ENCODE assay signal across 25 cellular contexts in the genomic region with DNA sequence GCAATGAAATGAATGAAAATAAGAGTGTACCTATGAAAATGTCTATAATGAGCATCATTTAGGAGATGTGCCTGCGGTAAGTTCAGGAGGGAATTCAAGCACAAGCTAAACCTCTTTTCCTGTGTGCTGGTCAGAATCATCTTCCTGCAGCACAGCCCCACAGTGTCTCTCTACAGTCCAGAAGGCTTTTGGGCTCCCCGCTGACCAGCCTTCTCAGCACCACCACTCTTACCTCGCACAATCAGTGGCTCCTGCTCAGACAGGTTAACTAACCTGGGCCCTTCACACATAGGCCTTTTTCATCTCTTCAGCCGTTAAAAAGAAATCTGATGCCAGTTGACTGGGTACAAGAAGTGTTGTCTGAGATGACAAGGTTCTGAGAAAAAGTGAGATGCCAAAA. TPM values are rescaled to one million over a fixed set of nuclear protein-coding genes. Genes with fewer than 3 reads are reported as not detected.
A peak's percentile ranks its signal among the peaks of the same experiment; 100 is the strongest.
DNase-seq lines count a peak whose midpoint lies in the region; ATAC-seq and TF ChIP-seq lines count a peak whose summit lies in the region.
"Had no signal": no experiment of that assay in that cellular context is flagged by ENCODE, and none has a peak within 500 bp of the region (broad histone marks: within the 10 kb centered on the region; RNA-seq: fewer than 3 reads in every experiment).

No MANE protein-coding gene starts in this region.

- H3K4me1 Mint-ChIP-seq in T-helper 2 cell treated with Interferon-gamma antibody and Interleukin-4, amounts not matched to agents 5 μg/mL and 100 μg/mL, for 36 hours (ENCODE audit: low read depth), result peaks cover 63% of the 10 kb centered on the region
- H3K4me1 Mint-ChIP-seq in CD8-positive, alpha-beta memory T cell, result peaks cover 76 to 95% (median 91%) of the 10 kb centered on the region in 3 donors
- H3K4me1 Mint-ChIP-seq in activated CD8-positive, alpha-beta T cell treated with anti-CD3 and anti-CD28 coated beads, Interleukin-2, amount 10 ng/mL, durations not matched to agents 7 days and 5 days (ENCODE audit: low read depth), result peaks cover 51% of the 10 kb centered on the region
- peaks cover 40 to 95% (median 86%) of the 10 kb centered on the region in 7 donors for H3K4me1 Mint-ChIP-seq in naive thymus-derived CD4-positive, alpha-beta T cell

- intact Hi-C loops in naive thymus-derived CD4-positive, alpha-beta T cell (cut with micrococcal nuclease), result loop anchor here in 1 of 2 donors (5.0 kb wide), 2 partner anchors 33 to 72 kb away; no protein-coding TSS in a partner anchor
- intact Hi-C loops in left lung (cut with DNase I), result no loop called here

- H3K4me3 Mint-ChIP-seq in T-helper 2 cell treated with Interferon-gamma antibody and Interleukin-4, amounts not matched to agents 5 μg/mL and 100 μg/mL, for 36 hours, result no peak overlapping the region
- no peak overlapping the region for H3K4me3 Mint-ChIP-seq in CD8-positive, alpha-beta memory T cell
- no peak overlapping the region for H3K4me3 Mint-ChIP-seq in activated CD8-positive, alpha-beta T cell treated with anti-CD3 and anti-CD28 coated beads, Interleukin-2, amount 10 ng/mL, durations not matched to agents 7 days and 5 days
- H3K4me3 Mint-ChIP-seq in naive thymus-derived CD4-positive, alpha-beta T cell, result no peak overlapping the region

- peaks cover 32% of the 10 kb centered on the region for H3K36me3 ChIP-seq in CD8-positive, alpha-beta memory T cell (ENCODE audit: insufficient read depth, low read length)
- H3K36me3 ChIP-seq in naive thymus-derived CD4-positive, alpha-beta T cell (ENCODE audit: control insufficient read depth in 2 of 3, insufficient read depth in 3 of 3, low read length in 3 of 3), result peaks cover 0 to 31% (median 12%) of the 10 kb centered on the region in 3 experiments
- H3K36me3 ChIP-seq in left lung, result peaks cover 0 to 6% of the 10 kb centered on the region in 2 donors
- H3K36me3 ChIP-seq in HAP-1 (replicated peaks), result no peaks in the 10 kb centered on the region
- H3K36me3 ChIP-seq: cardiac muscle cell, pancreas, Peyer's patch, SJCRH30, tibial artery had no signal

- in situ Hi-C loops in HAP-1 (cut with MboI; ENCODE audit: low sequenced_read_pairs), result no loop called here

- H3K27ac Mint-ChIP-seq in T-helper 2 cell treated with Interferon-gamma antibody and Interleukin-4, amounts not matched to agents 5 μg/mL and 100 μg/mL, for 36 hours, result peak overlapping the region; percentile 24
- H3K27ac Mint-ChIP-seq in CD8-positive, alpha-beta memory T cell, result peak overlapping the region in 6 of 8 donors; percentile 20 to 90 (median 70)
- H3K27ac Mint-ChIP-seq in activated CD8-positive, alpha-beta T cell treated with anti-CD3 and anti-CD28 coated beads, Interleukin-2, amount 10 ng/mL, durations not matched to agents 7 days and 5 days, result peak overlapping the region; percentile 59
- H3K27ac Mint-ChIP-seq in naive thymus-derived CD4-positive, alpha-beta T cell, result peak overlapping the region in 8 of 9 donors; percentile 24 to 93 (median 68)

- no peaks in the 10 kb centered on the region for H3K9me3 ChIP-seq in CD8-positive, alpha-beta memory T cell (ENCODE audit: low read length)
- H3K9me3 ChIP-seq in naive thymus-derived CD4-positive, alpha-beta T cell (ENCODE audit: control insufficient read depth in 2 of 3, low read length in 3 of 3), result no peaks in the 10 kb centered on the region
- no peaks in the 10 kb centered on the region for H3K9me3 ChIP-seq in left lung
- no peaks in the 10 kb centered on the region for H3K9me3 ChIP-seq in HAP-1
- H3K9me3 ChIP-seq: pancreas, Peyer's patch, SJCRH30, stomach, tibial artery had no signal

- no peak for TF ChIP-seq CTCF in left lung (IDR thresholded peaks at IDR 0.05)

- DNase-seq in T-helper 2 cell treated with Interferon-gamma antibody and Interleukin-4, amounts not matched to agents 5 μg/mL and 100 μg/mL, for 36 hours (ENCODE audit: low spot score), result no peak
- DNase-seq in T-helper 2 cell (no peak), left lung (no peak), HAP-1 (ENCODE audit: low spot score in 2 of 2) (no peak)
- no peak for DNase-seq in CD8-positive, alpha-beta memory T cell
- DNase-seq in activated CD8-positive, alpha-beta T cell treated with anti-CD3 and anti-CD28 coated beads, Interleukin-2, amount 10 ng/mL, durations not matched to agents 7 days and 5 days, result no peak
- DNase-seq in naive thymus-derived CD4-positive, alpha-beta T cell, result no peak
- DNase-seq: activated CD4-positive, alpha-beta T cell treated with anti-CD3 and anti-CD28 coated beads for 48 hours; activated gamma-delta T cell treated with Interleukin-2 at 50 U/mL for 16 hours; anterior cingulate cortex; COR-L47; DND-41; HCEC 1CT; NCI-H187; NCI-H526; pancreas; Peyer's patch; SJCRH30; stimulated activated CD4-positive, alpha-beta T cell treated with anti-CD3 and anti-CD28 coated beads, Interleukin-4, amount 100 ng/mL, for 1 hour; stomach; tibial artery had no signal

- CTCF ChIA-PET in CD8-positive, alpha-beta memory T cell (lab: Charles Lee), result no interaction called here
- CTCF ChIA-PET in activated CD8-positive, alpha-beta T cell treated with anti-CD3 and anti-CD28 coated beads, Interleukin-2, amount 10 ng/mL, durations not matched to agents 7 days and 5 days (lab: Charles Lee), result no interaction called here
- CTCF ChIA-PET in naive thymus-derived CD4-positive, alpha-beta T cell (lab: Charles Lee), result no interaction called here

- no peak for ATAC-seq in activated CD8-positive, alpha-beta T cell treated with anti-CD3 and anti-CD28 coated beads, Interleukin-2, amount 10 ng/mL, durations not matched to agents 7 days and 5 days
- no peak for ATAC-seq in naive thymus-derived CD4-positive, alpha-beta T cell
- ATAC-seq in GM21576 (IDR thresholded peaks at IDR 0.05; ENCODE audit: unreplicated experiment) (no peak), left lung (no peak)
- ATAC-seq: HepG2, pancreas had no signal

- peaks cover 74% of the 10 kb centered on the region for H3K36me3 Mint-ChIP-seq in T-helper 2 cell treated with Interferon-gamma antibody and Interleukin-4, amounts not matched to agents 5 μg/mL and 100 μg/mL, for 36 hours (ENCODE audit: low read depth)
- peaks cover 29 to 70% (median 37%) of the 10 kb centered on the region in 3 donors for H3K36me3 Mint-ChIP-seq in CD8-positive, alpha-beta memory T cell
- H3K36me3 Mint-ChIP-seq in activated CD8-positive, alpha-beta T cell treated with anti-CD3 and anti-CD28 coated beads, Interleukin-2, amount 10 ng/mL, durations not matched to agents 7 days and 5 days (ENCODE audit: low read depth), result peaks cover 72% of the 10 kb centered on the region
- peaks cover 28 to 53% (median 44%) of the 10 kb centered on the region in 5 donors for H3K36me3 Mint-ChIP-seq in naive thymus-derived CD4-positive, alpha-beta T cell

- no peak overlapping the region for H3K27ac ChIP-seq in CD8-positive, alpha-beta memory T cell (ENCODE audit: low read depth, low read length)
- H3K27ac ChIP-seq in naive thymus-derived CD4-positive, alpha-beta T cell (ENCODE audit: low read depth, low read length), result peak overlapping the region; percentile 31
- H3K27ac ChIP-seq in left lung, result no peak overlapping the region
- H3K27ac ChIP-seq: 22Rv1, cardiac muscle cell, pancreas, Peyer's patch, SJCRH30, stomach, tibial artery had no signal

- no peaks in the 10 kb centered on the region for H3K27me3 ChIP-seq in CD8-positive, alpha-beta memory T cell (ENCODE audit: insufficient read depth, low read length, poor library complexity, severe bottlenecking)
- no peaks in the 10 kb centered on the region for H3K27me3 ChIP-seq in naive thymus-derived CD4-positive, alpha-beta T cell (ENCODE audit: control insufficient read depth in 2 of 2, insufficient read depth in 2 of 2, low read length in 2 of 2)
- H3K27me3 ChIP-seq in left lung (no peaks in the 10 kb centered on the region), HAP-1 (ENCODE audit: low read depth) (no peaks in the 10 kb centered on the region)
- H3K27me3 ChIP-seq: cardiac muscle cell, pancreas, Peyer's patch, SJCRH30, stomach, tibial artery had no signal

- POLR2A ChIA-PET in CD8-positive, alpha-beta memory T cell (lab: Charles Lee), result no interaction called here
- POLR2A ChIA-PET in activated CD8-positive, alpha-beta T cell treated with anti-CD3 and anti-CD28 coated beads, Interleukin-2, amount 10 ng/mL, durations not matched to agents 7 days and 5 days (lab: Charles Lee), result no interaction called here
- POLR2A ChIA-PET in naive thymus-derived CD4-positive, alpha-beta T cell (lab: Charles Lee), result no interaction called here

- no peak overlapping the region for H3K4me3 ChIP-seq in CD8-positive, alpha-beta memory T cell (ENCODE audit: low read length)
- H3K4me3 ChIP-seq in naive thymus-derived CD4-positive, alpha-beta T cell (ENCODE audit: low read length), result no peak overlapping the region
- H3K4me3 ChIP-seq in left lung (no peak overlapping the region), HAP-1 (no peak overlapping the region)
- H3K4me3 ChIP-seq: cardiac muscle cell, pancreas, Peyer's patch, SJCRH30, stomach, tibial artery had no signal

- H3K4me1 ChIP-seq in CD8-positive, alpha-beta memory T cell (ENCODE audit: insufficient read depth, low read length), result peaks cover 36% of the 10 kb centered on the region
- peaks cover 24 to 30% of the 10 kb centered on the region in 2 donors for H3K4me1 ChIP-seq in naive thymus-derived CD4-positive, alpha-beta T cell (ENCODE audit: control insufficient read depth in 2 of 2, insufficient read depth in 2 of 2, low read length in 2 of 2)
- H3K4me1 ChIP-seq in left lung (peaks cover 12 to 38% of the 10 kb centered on the region in 2 donors), HAP-1 (peaks cover 11% of the 10 kb centered on the region)
- H3K4me1 ChIP-seq: pancreas, SJCRH30 had no signal

- H3K27me3 Mint-ChIP-seq in T-helper 2 cell treated with Interferon-gamma antibody and Interleukin-4, amounts not matched to agents 5 μg/mL and 100 μg/mL, for 36 hours (ENCODE audit: low read depth), result no peaks in the 10 kb centered on the region
- H3K27me3 Mint-ChIP-seq in CD8-positive, alpha-beta memory T cell, result no peaks in the 10 kb centered on the region
- no peaks in the 10 kb centered on the region for H3K27me3 Mint-ChIP-seq in activated CD8-positive, alpha-beta T cell treated with anti-CD3 and anti-CD28 coated beads, Interleukin-2, amount 10 ng/mL, durations not matched to agents 7 days and 5 days (ENCODE audit: low read depth)
- no peaks in the 10 kb centered on the region for H3K27me3 Mint-ChIP-seq in naive thymus-derived CD4-positive, alpha-beta T cell

- H3K9me3 Mint-ChIP-seq in T-helper 2 cell treated with Interferon-gamma antibody and Interleukin-4, amounts not matched to agents 5 μg/mL and 100 μg/mL, for 36 hours, result no peaks in the 10 kb centered on the region
- H3K9me3 Mint-ChIP-seq in CD8-positive, alpha-beta memory T cell, result no peaks in the 10 kb centered on the region
- no peaks in the 10 kb centered on the region for H3K9me3 Mint-ChIP-seq in activated CD8-positive, alpha-beta T cell treated with anti-CD3 and anti-CD28 coated beads, Interleukin-2, amount 10 ng/mL, durations not matched to agents 7 days and 5 days (ENCODE audit: insufficient read depth)
- H3K9me3 Mint-ChIP-seq in naive thymus-derived CD4-positive, alpha-beta T cell, result peaks cover 0 to 6% (median 0%) of the 10 kb centered on the region in 11 donors

RNA-seq across cellular contexts. Expression of a gene that starts 57.7 kb away (rescaled TPM):
- 10 to 100 TPM; 61.4 to 63.5 TPM for total RNA-seq in CD8-positive, alpha-beta memory T cell
- polyA plus RNA-seq in CD8-positive, alpha-beta memory T cell, result 19.7 TPM
- 10 to 100 TPM; 32.9 to 35.0 TPM for total RNA-seq in activated CD8-positive, alpha-beta T cell treated with anti-CD3 and anti-CD28 coated beads, Interleukin-2, amount 10 ng/mL, durations not matched to agents 7 days and 5 days
- 10 to 100 TPM; 27.1 to 50.5 (median 46.6) TPM for total RNA-seq in naive thymus-derived CD4-positive, alpha-beta T cell
- 10 to 100 TPM; 14.3 to 16.6 TPM for polyA plus RNA-seq in naive thymus-derived CD4-positive, alpha-beta T cell
- total RNA-seq in left lung, result 10 to 100 TPM; 11.4 to 11.6 TPM
